In genomic region chr14:101325319-101325718, GRCh38 we compare ENCODE assay signal across 31 cellular contexts.
"Had no signal": no experiment of that assay in that cellular context is flagged by ENCODE, and none has a peak within 500 bp of the region (broad histone marks: within the 10 kb centered on the region; RNA-seq: fewer than 3 reads in every experiment).

No MANE protein-coding gene starts in this region.

- ATAC-seq: activated CD8-positive, alpha-beta T cell treated with anti-CD3 and anti-CD28 coated beads for 36 hours; activated naive CD4-positive, alpha-beta T cell treated with anti-CD3 and anti-CD28 coated beads, Interleukin-2, amount 50 U/mL, for 72 hours; activated T-cell treated with anti-CD3 and anti-CD28 coated beads, Interleukin-2, amount 50 U/mL, for 4 hours; activated T-cell treated with anti-CD3 and anti-CD28 coated beads, Interleukin-2, amount 50 U/mL, for 72 hours; activated T-helper 17 cell treated with anti-CD3 and anti-CD28 coated beads, Interleukin-2, amount 50 U/mL, for 72 hours had no signal

- H3K9me3 ChIP-seq: adrenal gland, ascending aorta had no signal

- H3K4me3 ChIP-seq: adrenal gland, ascending aorta, cardiac muscle cell had no signal

- H3K27ac ChIP-seq: adrenal gland, ascending aorta, cardiac muscle cell, VCaP had no signal

- DNase-seq: activated B cell treated with CpG ODN at 0.5 μM for 24 hours; activated CD4-positive, alpha-beta memory T cell treated with anti-CD3 and anti-CD28 coated beads for 36 hours; activated CD4-positive, alpha-beta T cell treated with anti-CD3 and anti-CD28 coated beads for 4 hours; activated CD4-positive, alpha-beta T cell treated with anti-CD3 and anti-CD28 coated beads, Interleukin-2, amount 10 ng/mL, durations not matched to agents 24 days and 14 days; activated CD4-positive, alpha-beta T cell treated with anti-CD3 and anti-CD28 coated beads, Interleukin-2, amount 50 U/mL, for 1 hour; activated CD4-positive, alpha-beta T cell treated with anti-CD3 and anti-CD28 coated beads, Interleukin-2, amount 50 U/mL, for 4 hours; activated CD4-positive, CD25-positive, alpha-beta regulatory T cell treated with anti-CD3 and anti-CD28 coated beads, Interleukin-2, amount 50 U/mL, for 72 hours; activated CD8-positive, alpha-beta memory T cell treated with anti-CD3 and anti-CD28 coated beads, Interleukin-2, amount 50 U/mL, for 4 hours; activated CD8-positive, alpha-beta T cell treated with anti-CD3 and anti-CD28 coated beads for 36 hours; activated effector memory CD4-positive, alpha-beta T cell treated with anti-CD3 and anti-CD28 coated beads, Interleukin-2, amount 50 U/mL, for 16 hours; activated gamma-delta T cell treated with Interleukin-2 at 50 U/mL for 16 hours; activated naive CD4-positive, alpha-beta T cell; activated naive CD4-positive, alpha-beta T cell treated with anti-CD3 and anti-CD28 coated beads for 36 hours; activated naive CD8-positive, alpha-beta T cell treated with anti-CD3 and anti-CD28 coated beads for 36 hours; activated T-cell treated with anti-CD3 and anti-CD28 coated beads for 4 hours; activated T-cell treated with anti-CD3 and anti-CD28 coated beads, Interleukin-2, amount 50 U/mL, for 1 hour; activated T-cell treated with anti-CD3 and anti-CD28 coated beads, Interleukin-2, amount 50 U/mL, for 4 hours; activated T-cell treated with anti-CD3 and anti-CD28 coated beads, Interleukin-2, amount 50 U/mL, for 72 hours; adrenal gland; amniotic stem cell; caudate nucleus; cerebellar nuclear complex; SW 1271; T-helper 1 cell; T-helper 2 cell; T-helper 9 cell had no signal

- H3K27me3 ChIP-seq: adrenal gland, ascending aorta, cardiac muscle cell had no signal

- H3K36me3 ChIP-seq: adrenal gland, ascending aorta, cardiac muscle cell had no signal

- H3K4me1 ChIP-seq: adrenal gland, ascending aorta had no signal
